ENCODE assay signal across 30 cellular contexts in the genomic region with DNA sequence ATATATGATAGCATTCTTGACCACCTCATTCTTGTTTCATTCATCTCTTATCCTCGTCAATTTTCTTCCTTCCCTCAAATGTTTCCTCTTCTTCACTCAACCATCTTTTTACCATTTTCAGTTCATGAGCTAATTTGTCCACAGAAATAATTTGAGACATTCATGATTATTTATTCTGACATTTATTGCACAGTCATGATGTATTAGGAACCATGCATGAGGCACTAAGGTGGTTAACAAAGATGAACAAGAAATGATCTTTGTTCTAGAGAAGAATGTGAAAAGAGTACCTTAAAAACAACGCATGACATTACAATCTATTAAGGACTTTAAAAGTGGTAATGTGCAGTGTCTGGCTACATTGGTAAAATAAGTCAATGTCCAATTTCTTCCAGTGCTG.
"Had no signal": no experiment of that assay in that cellular context is flagged by ENCODE, and none has a peak within 500 bp of the region (broad histone marks: within the 10 kb centered on the region; RNA-seq: fewer than 3 reads in every experiment).

No MANE protein-coding gene starts in this region.

- H3K4me1 ChIP-seq: ascending aorta had no signal

- H3K9me3 ChIP-seq: ascending aorta had no signal

- FAIRE-seq: bronchial epithelial cell, TTC549 had no signal

- DNase-seq: activated B cell treated with CpG ODN at 0.5 μM for 24 hours; activated CD4-positive, alpha-beta memory T cell treated with anti-CD3 and anti-CD28 coated beads, Interleukin-2, amount 10 ng/mL, durations not matched to agents 7 days and 5 days; activated CD4-positive, alpha-beta T cell treated with anti-CD3 and anti-CD28 coated beads for 4 hours; activated CD4-positive, alpha-beta T cell treated with anti-CD3 and anti-CD28 coated beads, Interleukin-2, amount 10 ng/mL, durations not matched to agents 24 days and 14 days; activated CD4-positive, alpha-beta T cell treated with anti-CD3 and anti-CD28 coated beads, Interleukin-2, amount 50 U/mL, for 1 hour; activated CD4-positive, alpha-beta T cell treated with anti-CD3 and anti-CD28 coated beads, Interleukin-2, amount 50 U/mL, for 4 hours; activated CD4-positive, CD25-positive, alpha-beta regulatory T cell treated with anti-CD3 and anti-CD28 coated beads, Interleukin-2, amount 50 U/mL, for 72 hours; activated CD8-positive, alpha-beta memory T cell treated with anti-CD3 and anti-CD28 coated beads for 24 hours; activated CD8-positive, alpha-beta memory T cell treated with anti-CD3 and anti-CD28 coated beads, Interleukin-2, amount 10 ng/mL, durations not matched to agents 7 days and 5 days; activated CD8-positive, alpha-beta memory T cell treated with anti-CD3 and anti-CD28 coated beads, Interleukin-2, amount 50 U/mL, for 48 hours; activated CD8-positive, alpha-beta T cell treated with anti-CD3 and anti-CD28 coated beads, Interleukin-2, amount 10 ng/mL, durations not matched to agents 7 days and 5 days; activated effector memory CD4-positive, alpha-beta T cell treated with Interleukin-2 at 50 U/mL for 16 hours; activated gamma-delta T cell; activated naive CD4-positive, alpha-beta T cell treated with anti-CD3 and anti-CD28 coated beads, Interleukin-2, amount 10 ng/mL, durations not matched to agents 7 days and 5 days; activated naive CD4-positive, alpha-beta T cell treated with Interleukin-2 at 50 U/mL for 16 hours; activated naive CD8-positive, alpha-beta T cell treated with anti-CD3 and anti-CD28 coated beads, Interleukin-2, amount 10 ng/mL, durations not matched to agents 7 days and 5 days; activated naive CD8-positive, alpha-beta T cell treated with anti-CD3 and anti-CD28 coated beads, Interleukin-2, amount 50 U/mL, for 24 hours; activated T-cell treated with anti-CD3 and anti-CD28 coated beads, Interleukin-2, amount 50 U/mL, for 24 hours; activated T-cell treated with anti-CD3 and anti-CD28 coated beads, Interleukin-2, amount 50 U/mL, for 48 hours; amygdala; anterior cingulate cortex; caudate nucleus; cerebellar nuclear complex; T-helper 17 cell; T-helper 9 cell had no signal

- H3K27me3 ChIP-seq: ascending aorta, cardiac muscle cell had no signal

- H3K27ac ChIP-seq: ascending aorta, cardiac muscle cell, VCaP had no signal

- ATAC-seq: activated CD8-positive, alpha-beta memory T cell treated with anti-CD3 and anti-CD28 coated beads, Interleukin-2, amount 10 ng/mL, durations not matched to agents 7 days and 5 days; activated CD8-positive, alpha-beta T cell treated with anti-CD3 and anti-CD28 coated beads, Interleukin-2, amount 10 ng/mL, durations not matched to agents 7 days and 5 days; activated naive CD8-positive, alpha-beta T cell treated with anti-CD3 and anti-CD28 coated beads, Interleukin-2, amount 50 U/mL, for 24 hours; T-helper 17 cell had no signal

- H3K36me3 ChIP-seq: ascending aorta, cardiac muscle cell had no signal

- H3K4me3 ChIP-seq: ascending aorta, cardiac muscle cell had no signal
